In genomic region chr10:97759157-97759980, GRCh38 we compare ENCODE assay signal across 1 cellular context.
TF ChIP-seq lines count a peak whose summit lies in the region.

No MANE protein-coding gene starts in this region.

TF ChIP-seq in K562, 482 proteins besides CTCF, POLR2A, EP300 and RAD21 (continued from another document):
- TF ChIP-seq USF1 (CRISPR knock-in tag; IDR thresholded peaks at IDR 0.05), result no peak
- TF ChIP-seq ARID2 (IDR thresholded peaks at IDR 0.05), result peak; percentile 25; the same call in 1 of the 2 replicates
- TF ChIP-seq, protein P1, sequence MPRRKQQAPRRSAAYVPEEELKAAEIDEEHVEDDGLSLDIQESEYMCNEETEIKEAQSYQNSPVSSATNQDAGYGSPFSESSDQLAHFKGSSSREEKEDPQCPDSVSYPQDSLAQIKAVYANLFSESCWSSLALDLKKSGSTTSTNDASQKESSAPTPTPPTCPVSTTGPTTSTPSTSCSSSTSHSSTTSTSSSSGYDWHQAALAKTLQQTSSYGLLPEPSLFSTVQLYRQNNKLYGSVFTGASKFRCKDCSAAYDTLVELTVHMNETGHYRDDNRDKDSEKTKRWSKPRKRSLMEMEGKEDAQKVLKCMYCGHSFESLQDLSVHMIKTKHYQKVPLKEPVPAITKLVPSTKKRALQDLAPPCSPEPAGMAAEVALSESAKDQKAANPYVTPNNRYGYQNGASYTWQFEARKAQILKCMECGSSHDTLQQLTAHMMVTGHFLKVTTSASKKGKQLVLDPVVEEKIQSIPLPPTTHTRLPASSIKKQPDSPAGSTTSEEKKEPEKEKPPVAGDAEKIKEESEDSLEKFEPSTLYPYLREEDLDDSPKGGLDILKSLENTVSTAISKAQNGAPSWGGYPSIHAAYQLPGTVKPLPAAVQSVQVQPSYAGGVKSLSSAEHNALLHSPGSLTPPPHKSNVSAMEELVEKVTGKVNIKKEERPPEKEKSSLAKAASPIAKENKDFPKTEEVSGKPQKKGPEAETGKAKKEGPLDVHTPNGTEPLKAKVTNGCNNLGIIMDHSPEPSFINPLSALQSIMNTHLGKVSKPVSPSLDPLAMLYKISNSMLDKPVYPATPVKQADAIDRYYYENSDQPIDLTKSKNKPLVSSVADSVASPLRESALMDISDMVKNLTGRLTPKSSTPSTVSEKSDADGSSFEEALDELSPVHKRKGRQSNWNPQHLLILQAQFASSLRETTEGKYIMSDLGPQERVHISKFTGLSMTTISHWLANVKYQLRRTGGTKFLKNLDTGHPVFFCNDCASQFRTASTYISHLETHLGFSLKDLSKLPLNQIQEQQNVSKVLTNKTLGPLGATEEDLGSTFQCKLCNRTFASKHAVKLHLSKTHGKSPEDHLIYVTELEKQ (CRISPR knock-in tag; IDR thresholded peaks at IDR 0.05), result no peak
- TF ChIP-seq DEAF1 (CRISPR knock-in tag; IDR thresholded peaks at IDR 0.05), result peak; percentile 56
- no peak for TF ChIP-seq ZNF444 (CRISPR knock-in tag; IDR thresholded peaks at IDR 0.05)
- no peak for TF ChIP-seq NR2C2 (CRISPR knock-in tag; IDR thresholded peaks at IDR 0.05)
- TF ChIP-seq NR2C2 (tag; IDR thresholded peaks at IDR 0.05), result no peak
- TF ChIP-seq NCOR1 (IDR thresholded peaks at IDR 0.05), result no peak
- TF ChIP-seq HES1 (IDR thresholded peaks at IDR 0.05; ENCODE audit: low read depth), result no peak
- peak; percentile 48; the same call in 1 of the 2 replicates for TF ChIP-seq CC2D1A (IDR thresholded peaks at IDR 0.05)
